ENCODE assay signal across 1 cellular context in genomic region chr11:6249822-6250555, GRCh38.
TF ChIP-seq lines count a peak whose summit lies in the region.

No MANE protein-coding gene starts in this region.

TF ChIP-seq in HepG2, 621 proteins besides CTCF, POLR2A, EP300 and RAD21:
- TF ChIP-seq ZBTB25 (CRISPR knock-in tag; IDR thresholded peaks at IDR 0.05) (no peak), ZNF275 (CRISPR knock-in tag; IDR thresholded peaks at IDR 0.05; ENCODE audit: borderline replicate concordance) (no peak), CSRNP1 (CRISPR knock-in tag; IDR thresholded peaks at IDR 0.05) (no peak), DMAP1 (CRISPR knock-in tag; IDR thresholded peaks at IDR 0.05) (no peak), ZNF160 (CRISPR knock-in tag; IDR thresholded peaks at IDR 0.05) (no peak), TBX2 (CRISPR knock-in tag; IDR thresholded peaks at IDR 0.05; ENCODE audit: borderline replicate concordance) (no peak), ZBTB26 (CRISPR knock-in tag; IDR thresholded peaks at IDR 0.05; ENCODE audit: borderline replicate concordance) (no peak), TIGD3 (CRISPR knock-in tag; IDR thresholded peaks at IDR 0.05; ENCODE audit: borderline replicate concordance) (no peak), ZNF44 (CRISPR knock-in tag; IDR thresholded peaks at IDR 0.05) (no peak), ZNF619 (CRISPR knock-in tag; IDR thresholded peaks at IDR 0.05) (no peak), ZNF30 (CRISPR knock-in tag; IDR thresholded peaks at IDR 0.05) (no peak)
